ENCODE assay signal across 12 cellular contexts in the genomic region with DNA sequence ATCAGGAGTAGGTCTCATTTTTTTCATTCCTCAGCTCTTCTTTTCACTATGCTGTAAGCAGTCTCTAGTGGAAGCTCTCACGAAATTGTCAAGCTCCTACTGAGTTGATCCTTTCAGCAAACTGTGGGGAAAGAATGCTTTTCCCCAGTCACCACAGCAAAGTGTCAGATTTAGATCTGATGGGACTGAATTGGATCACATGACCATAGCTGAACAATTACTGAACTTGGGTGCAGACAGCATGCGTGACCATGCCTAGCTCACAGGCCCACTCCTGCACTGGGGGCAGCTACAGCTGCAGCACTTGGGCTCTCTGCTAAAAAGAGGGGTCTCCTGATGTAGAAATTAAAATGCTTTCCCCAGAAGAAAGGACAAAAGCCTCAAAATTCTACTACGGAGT. TPM values are rescaled to one million over a fixed set of nuclear protein-coding genes. Genes with fewer than 3 reads are reported as not detected.
A peak's percentile ranks its signal among the peaks of the same experiment; 100 is the strongest.
DNase-seq lines count a peak whose midpoint lies in the region; ATAC-seq lines count a peak whose summit lies in the region.
"Had no signal": no experiment of that assay in that cellular context is flagged by ENCODE, and none has a peak within 500 bp of the region (broad histone marks: within the 10 kb centered on the region; RNA-seq: fewer than 3 reads in every experiment).

No MANE protein-coding gene starts in this region.

- CTCF ChIA-PET in activated CD4-positive, alpha-beta memory T cell treated with anti-CD3 and anti-CD28 coated beads, Interleukin-2, amount 10 ng/mL, durations not matched to agents 7 days and 5 days (lab: Charles Lee) = interaction anchor here (1.0 to 6.9 kb wide), 7 partner anchors 9 to 129 kb away, joined by 3 to 56 read pairs (median 5); no protein-coding TSS in a partner anchor

- H3K4me3 Mint-ChIP-seq in activated T-cell treated with anti-CD3 and anti-CD28 coated beads, Interleukin-2, amount 50 U/mL, for 24 hours = peak overlapping the region; percentile 81
- H3K4me3 Mint-ChIP-seq in activated CD4-positive, alpha-beta memory T cell treated with anti-CD3 and anti-CD28 coated beads, Interleukin-2, amount 10 ng/mL, durations not matched to agents 7 days and 5 days = peak overlapping the region; percentile 69
- H3K4me3 Mint-ChIP-seq in stimulated activated naive B cell treated with anti-CD40 and anti-IgM and Interleukin-4, amounts not matched to agents 10 μg/mL and 1 μg/mL and 100 μg/mL, for 72 hours = peak overlapping the region; percentile 59 to 60
- H3K4me3 Mint-ChIP-seq: brain had no signal

- H3K4me1 Mint-ChIP-seq in activated T-cell treated with anti-CD3 and anti-CD28 coated beads, Interleukin-2, amount 50 U/mL, for 24 hours (ENCODE audit: low read depth) = peaks cover 68% of the 10 kb centered on the region
- peaks cover 58% of the 10 kb centered on the region for H3K4me1 Mint-ChIP-seq in activated CD4-positive, alpha-beta memory T cell treated with anti-CD3 and anti-CD28 coated beads, Interleukin-2, amount 10 ng/mL, durations not matched to agents 7 days and 5 days
- peaks cover 24 to 66% of the 10 kb centered on the region in 2 donors for H3K4me1 Mint-ChIP-seq in stimulated activated naive B cell treated with anti-CD40 and anti-IgM and Interleukin-4, amounts not matched to agents 10 μg/mL and 1 μg/mL and 100 μg/mL, for 72 hours
- H3K4me1 Mint-ChIP-seq: brain had no signal

- peaks cover 23% of the 10 kb centered on the region for H3K36me3 Mint-ChIP-seq in activated T-cell treated with anti-CD3 and anti-CD28 coated beads, Interleukin-2, amount 50 U/mL, for 24 hours (ENCODE audit: low read depth)
- H3K36me3 Mint-ChIP-seq in activated CD4-positive, alpha-beta memory T cell treated with anti-CD3 and anti-CD28 coated beads, Interleukin-2, amount 10 ng/mL, durations not matched to agents 7 days and 5 days (ENCODE audit: low read depth) = peaks cover 55% of the 10 kb centered on the region
- H3K36me3 Mint-ChIP-seq in stimulated activated naive B cell treated with anti-CD40 and anti-IgM and Interleukin-4, amounts not matched to agents 10 μg/mL and 1 μg/mL and 100 μg/mL, for 72 hours = peaks cover 11 to 24% of the 10 kb centered on the region in 2 donors
- H3K36me3 Mint-ChIP-seq: brain had no signal

- ATAC-seq in HG03442 (IDR thresholded peaks at IDR 0.05; ENCODE audit: unreplicated experiment) (peak; percentile 33), HG03135 (IDR thresholded peaks at IDR 0.05; ENCODE audit: unreplicated experiment) (no peak), HG03175 (IDR thresholded peaks at IDR 0.05; ENCODE audit: unreplicated experiment) (no peak)
- ATAC-seq in stimulated activated naive B cell treated with anti-CD40 and anti-IgM and Interleukin-4, amounts not matched to agents 10 μg/mL and 1 μg/mL and 100 μg/mL, for 72 hours (replicated peaks) = peak; percentile 22 to 41

- H3K27ac Mint-ChIP-seq in activated T-cell treated with anti-CD3 and anti-CD28 coated beads, Interleukin-2, amount 50 U/mL, for 24 hours = peak overlapping the region; percentile 77
- H3K27ac Mint-ChIP-seq in activated CD4-positive, alpha-beta memory T cell treated with anti-CD3 and anti-CD28 coated beads, Interleukin-2, amount 10 ng/mL, durations not matched to agents 7 days and 5 days = peak overlapping the region; percentile 59
- H3K27ac Mint-ChIP-seq in stimulated activated naive B cell treated with anti-CD40 and anti-IgM and Interleukin-4, amounts not matched to agents 10 μg/mL and 1 μg/mL and 100 μg/mL, for 72 hours = peak overlapping the region; percentile 71
- H3K27ac Mint-ChIP-seq: brain had no signal

- POLR2A ChIA-PET in activated CD4-positive, alpha-beta memory T cell treated with anti-CD3 and anti-CD28 coated beads, Interleukin-2, amount 10 ng/mL, durations not matched to agents 7 days and 5 days (lab: Charles Lee) = interaction anchor here (0.6 to 9.7 kb wide), 9 partner anchors 11 to 1102 kb away, joined by 3 to 231 read pairs (median 4); no protein-coding TSS in a partner anchor

- DNase-seq in activated T-cell treated with anti-CD3 and anti-CD28 coated beads, Interleukin-2, amount 50 U/mL, for 24 hours = peak; percentile 48
- DNase-seq in activated T-cell treated with anti-CD3 and anti-CD28 coated beads, Interleukin-2, amount 50 U/mL, for 1 hour = no peak
- DNase-seq in activated CD4-positive, alpha-beta memory T cell treated with anti-CD3 and anti-CD28 coated beads, Interleukin-2, amount 10 ng/mL, durations not matched to agents 7 days and 5 days = no peak
- DNase-seq in stimulated activated naive B cell treated with anti-CD40 and anti-IgM and Interleukin-4, amounts not matched to agents 10 μg/mL and 1 μg/mL and 100 μg/mL, for 72 hours = peak; percentile 18
- no peak for DNase-seq in NCI-H226
- DNase-seq: foreskin fibroblast, midbrain, NCI-H446 treated with DMSO at 0.1 percent for 48 hours had no signal

- H3K9me3 Mint-ChIP-seq in activated T-cell treated with anti-CD3 and anti-CD28 coated beads, Interleukin-2, amount 50 U/mL, for 24 hours = peaks cover 2% of the 10 kb centered on the region
- peaks cover 7% of the 10 kb centered on the region for H3K9me3 Mint-ChIP-seq in activated CD4-positive, alpha-beta memory T cell treated with anti-CD3 and anti-CD28 coated beads, Interleukin-2, amount 10 ng/mL, durations not matched to agents 7 days and 5 days
- peaks cover 2 to 3% of the 10 kb centered on the region in 2 donors for H3K9me3 Mint-ChIP-seq in stimulated activated naive B cell treated with anti-CD40 and anti-IgM and Interleukin-4, amounts not matched to agents 10 μg/mL and 1 μg/mL and 100 μg/mL, for 72 hours

- H3K27me3 Mint-ChIP-seq in activated T-cell treated with anti-CD3 and anti-CD28 coated beads, Interleukin-2, amount 50 U/mL, for 24 hours = no peaks in the 10 kb centered on the region
- H3K27me3 Mint-ChIP-seq in activated CD4-positive, alpha-beta memory T cell treated with anti-CD3 and anti-CD28 coated beads, Interleukin-2, amount 10 ng/mL, durations not matched to agents 7 days and 5 days = no peaks in the 10 kb centered on the region
- no peaks in the 10 kb centered on the region for H3K27me3 Mint-ChIP-seq in stimulated activated naive B cell treated with anti-CD40 and anti-IgM and Interleukin-4, amounts not matched to agents 10 μg/mL and 1 μg/mL and 100 μg/mL, for 72 hours

RNA-seq across cellular contexts. Expression of gene ARHGAP15, which starts 3.1 kb away (rescaled TPM):
- 100 to 1,000 TPM; 167 TPM for total RNA-seq in activated CD4-positive, alpha-beta memory T cell treated with anti-CD3 and anti-CD28 coated beads, Interleukin-2, amount 10 ng/mL, durations not matched to agents 7 days and 5 days

Comparison
In these comparisons a context has a peak if more than half of its experiments do, and no peak if none do; other contexts are left out.
1. DNase-seq: peak in activated T-cell treated with anti-CD3 and anti-CD28 coated beads, Interleukin-2, amount 50 U/mL, for 24 hours (single experiment) and stimulated activated naive B cell treated with anti-CD40 and anti-IgM and Interleukin-4, amounts not matched to agents 10 μg/mL and 1 μg/mL and 100 μg/mL, for 72 hours (single experiment); none in activated T-cell treated with anti-CD3 and anti-CD28 coated beads, Interleukin-2, amount 50 U/mL, for 1 hour (single experiment), activated CD4-positive, alpha-beta memory T cell treated with anti-CD3 and anti-CD28 coated beads, Interleukin-2, amount 10 ng/mL, durations not matched to agents 7 days and 5 days (single experiment) and NCI-H226 (single experiment).
2. ATAC-seq: peak in HG03442 (single experiment) and stimulated activated naive B cell treated with anti-CD40 and anti-IgM and Interleukin-4, amounts not matched to agents 10 μg/mL and 1 μg/mL and 100 μg/mL, for 72 hours (2 of 2); none in HG03135 (single experiment) and HG03175 (single experiment).
3. Peak in every context shown above with its lines, with median percentiles within 50 percentile points of each other: H3K27ac Mint-ChIP-seq and H3K4me3 Mint-ChIP-seq.